In genomic region chr3:122890077-122890484, GRCh38 we compare ENCODE assay signal across 8 cellular contexts.
A peak's percentile ranks its signal among the peaks of the same experiment; 100 is the strongest.
DNase-seq lines count a peak whose midpoint lies in the region; ATAC-seq and TF ChIP-seq lines count a peak whose summit lies in the region.

No MANE protein-coding gene starts in this region.

- H3K4me3 ChIP-seq in astrocyte of the spinal cord (ENCODE audit: low read depth, low read length) (no peak overlapping the region), lower lobe of right lung (no peak overlapping the region)

- ATAC-seq in HG02981 (IDR thresholded peaks at IDR 0.05; ENCODE audit: unreplicated experiment) (peak; percentile 61), lower lobe of right lung (peak; percentile 39 to 76), GM21367 (IDR thresholded peaks at IDR 0.05; ENCODE audit: unreplicated experiment) (no peak), HG02588 (IDR thresholded peaks at IDR 0.05; ENCODE audit: unreplicated experiment) (no peak), HG02973 (IDR thresholded peaks at IDR 0.05; ENCODE audit: unreplicated experiment) (no peak)

- in situ Hi-C loops in astrocyte of the spinal cord (cut with HindIII; ENCODE audit: low sequenced_read_pairs), result no loop called here

- H3K9me3 ChIP-seq in lower lobe of right lung, result no peaks in the 10 kb centered on the region

- H3K27me3 ChIP-seq in lower lobe of right lung (ENCODE audit: low read depth), result no peaks in the 10 kb centered on the region

- TF ChIP-seq CTCF in astrocyte of the spinal cord (IDR thresholded peaks at IDR 0.05; ENCODE audit: low read depth, low read length) (no peak), lower lobe of right lung (IDR thresholded peaks at IDR 0.05) (no peak)

- H3K27ac ChIP-seq in lower lobe of right lung, result no peak overlapping the region

- DNase-seq in NOMO-1 treated with dmso at 0.1 percent for 144 hours (lab: John Stamatoyannopoulos, UW; ENCODE audit: unreplicated experiment) (peak; percentile 15), NOMO-1 (lab: John Stamatoyannopoulos, UW; ENCODE audit: unreplicated experiment in 2 of 2) (no peak), astrocyte of the spinal cord (ENCODE audit: low read depth, low spot score) (peak; percentile 35), lower lobe of right lung (no peak)

- intact Hi-C loops in lower lobe of right lung (cut with DNase I), result no loop called here

- peaks cover 9% of the 10 kb centered on the region for H3K4me1 ChIP-seq in lower lobe of right lung

- H3K36me3 ChIP-seq in lower lobe of right lung, result no peaks in the 10 kb centered on the region

Comparison
In these comparisons a context has a peak if more than half of its experiments do, and no peak if none do; other contexts are left out.
1. DNase-seq: peak in NOMO-1 treated with dmso at 0.1 percent for 144 hours (single experiment) and astrocyte of the spinal cord (single experiment); none in NOMO-1 (0 of 2) and lower lobe of right lung (single experiment).
2. ATAC-seq: peak in HG02981 (single experiment) and lower lobe of right lung (2 of 2); none in GM21367 (single experiment), HG02588 (single experiment) and HG02973 (single experiment).